8 cellular contexts compared by ENCODE assay signal in the genomic region with DNA sequence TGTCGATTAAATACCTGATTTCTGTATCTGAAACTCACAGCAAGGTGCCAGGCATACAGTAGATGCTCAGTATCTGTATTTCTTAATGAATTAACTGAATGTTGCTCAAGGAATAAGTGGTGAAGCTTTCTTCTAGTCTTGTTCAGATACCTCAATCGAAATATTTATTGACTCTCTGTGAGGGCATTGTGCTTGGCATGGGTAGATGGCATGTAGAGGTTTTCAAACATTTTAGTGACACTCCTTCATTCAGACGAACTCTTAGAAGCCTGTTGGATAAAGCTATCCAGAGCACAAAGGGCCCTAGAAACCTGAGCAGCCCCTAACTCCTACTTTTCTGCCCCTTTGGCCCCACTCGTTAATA. TPM values are rescaled to one million over a fixed set of nuclear protein-coding genes. Genes with fewer than 3 reads are reported as not detected.
DNase-seq lines count a peak whose midpoint lies in the region; ATAC-seq and TF ChIP-seq lines count a peak whose summit lies in the region.

No MANE protein-coding gene starts in this region.

- no peaks in the 10 kb centered on the region for H3K9me3 ChIP-seq in spleen

- peaks cover 66% of the 10 kb centered on the region for H3K4me1 Mint-ChIP-seq in activated CD8-positive, alpha-beta T cell treated with anti-CD3 and anti-CD28 coated beads, Interleukin-2, amount 10 ng/mL, durations not matched to agents 7 days and 5 days (ENCODE audit: low read depth)

- CTCF ChIA-PET in activated CD8-positive, alpha-beta T cell treated with anti-CD3 and anti-CD28 coated beads, Interleukin-2, amount 10 ng/mL, durations not matched to agents 7 days and 5 days (lab: Charles Lee), result interaction anchor here (1.8 to 2.6 kb wide), 2 partner anchors 11 to 58 kb away, joined by 9 to 13 read pairs; no protein-coding TSS in a partner anchor

- H3K4me3 ChIP-seq in HFF-Myc (replicated peaks; ENCODE audit: low read depth, low read length) (peak overlapping the region; percentile 95), iPS-11a (ENCODE audit: low read depth, low read length) (peak overlapping the region; percentile 87), spleen (peak overlapping the region; percentile 85 to 99 (median 92))

- TF ChIP-seq CTCF in HFF-Myc (IDR thresholded peaks at IDR 0.05; ENCODE audit: low read depth, low read length, missing control alignments), result no peak
- no peak for TF ChIP-seq CTCF in spleen (IDR thresholded peaks at IDR 0.05 in 8 of 11, conservative IDR thresholded peaks at IDR 0.05 in 3 of 11)

- peaks cover 0 to 6% (median 0%) of the 10 kb centered on the region in 6 donors for H3K36me3 ChIP-seq in spleen

- DNase-seq in HFF-Myc (ENCODE audit: extremely low read depth, low read depth) (no peak), spleen (no peak), NCI-H524 treated with DMSO at 0.1 percent for 48 hours (lab: John Stamatoyannopoulos, UW) (no peak), D341Med (ENCODE audit: low spot score) (no peak)
- DNase-seq in activated CD8-positive, alpha-beta T cell treated with anti-CD3 and anti-CD28 coated beads, Interleukin-2, amount 10 ng/mL, durations not matched to agents 7 days and 5 days, result no peak
- DNase-seq in effector CD4-positive, alpha-beta T cell, result no peak
- no peak for DNase-seq in stimulated activated CD4-positive, alpha-beta T cell treated with anti-CD3 and anti-CD28 coated beads, Interleukin-2, amount 100 ng/mL, for 48 hours

- H3K27me3 Mint-ChIP-seq in activated CD8-positive, alpha-beta T cell treated with anti-CD3 and anti-CD28 coated beads, Interleukin-2, amount 10 ng/mL, durations not matched to agents 7 days and 5 days (ENCODE audit: low read depth), result no peaks in the 10 kb centered on the region

- intact Hi-C loops in spleen (cut with DNase I; ENCODE audit: low total_unique reads), result no loop called here

- no peak for ATAC-seq in activated CD8-positive, alpha-beta T cell treated with anti-CD3 and anti-CD28 coated beads, Interleukin-2, amount 10 ng/mL, durations not matched to agents 7 days and 5 days

- no peaks in the 10 kb centered on the region for H3K27me3 ChIP-seq in spleen (replicated peaks in 1 of 7)

- H3K27ac ChIP-seq in spleen, result peak overlapping the region; percentile 76 to 96 (median 92)

- no peaks in the 10 kb centered on the region for H3K9me3 Mint-ChIP-seq in activated CD8-positive, alpha-beta T cell treated with anti-CD3 and anti-CD28 coated beads, Interleukin-2, amount 10 ng/mL, durations not matched to agents 7 days and 5 days (ENCODE audit: insufficient read depth)

- peak overlapping the region; percentile 100 for H3K27ac Mint-ChIP-seq in activated CD8-positive, alpha-beta T cell treated with anti-CD3 and anti-CD28 coated beads, Interleukin-2, amount 10 ng/mL, durations not matched to agents 7 days and 5 days

- POLR2A ChIA-PET in activated CD8-positive, alpha-beta T cell treated with anti-CD3 and anti-CD28 coated beads, Interleukin-2, amount 10 ng/mL, durations not matched to agents 7 days and 5 days (lab: Charles Lee), result interaction anchor here (0.7 to 2.1 kb wide), 2 partner anchors 67 to 278 kb away, joined by 3 to 8 read pairs; partner anchors contain the start of gene PPIB

- TF ChIP-seq POLR2A in spleen (IDR thresholded peaks at IDR 0.05), result no peak

- H3K4me1 ChIP-seq in spleen, result peaks cover 54 to 89% (median 84%) of the 10 kb centered on the region in 6 donors

- peak overlapping the region; percentile 99 for H3K4me3 Mint-ChIP-seq in activated CD8-positive, alpha-beta T cell treated with anti-CD3 and anti-CD28 coated beads, Interleukin-2, amount 10 ng/mL, durations not matched to agents 7 days and 5 days

- peaks cover 22% of the 10 kb centered on the region for H3K36me3 Mint-ChIP-seq in activated CD8-positive, alpha-beta T cell treated with anti-CD3 and anti-CD28 coated beads, Interleukin-2, amount 10 ng/mL, durations not matched to agents 7 days and 5 days (ENCODE audit: low read depth)

- 40 to 62% (median 43%) methylated on average over 3 to 4 of the region's 4 CpGs for WGBS in spleen, 5 donors

RNA-seq across cellular contexts. Expression of gene SNX1, which starts 0.4 kb away (rescaled TPM):
- total RNA-seq in activated CD8-positive, alpha-beta T cell treated with anti-CD3 and anti-CD28 coated beads, Interleukin-2, amount 10 ng/mL, durations not matched to agents 7 days and 5 days, result 100 to 1,000 TPM; 109 to 124 TPM
- 100 to 1,000 TPM in 6 of 7 donors, 10 to 100 TPM in 1; 99.9 to 161 (median 134) TPM for total RNA-seq in spleen
- polyA plus RNA-seq in spleen, result 10 to 100 TPM; 45.5 to 73.7 (median 58.0) TPM

RNA-seq across cellular contexts. Expression of gene CIAO2A, which starts 1.8 kb away (rescaled TPM):
- total RNA-seq in activated CD8-positive, alpha-beta T cell treated with anti-CD3 and anti-CD28 coated beads, Interleukin-2, amount 10 ng/mL, durations not matched to agents 7 days and 5 days, result 10 to 100 TPM; 78.7 to 80.9 TPM
- 100 to 1,000 TPM in 1 of 7 donors, 10 to 100 TPM in 6; 42.2 to 112 (median 53.4) TPM for total RNA-seq in spleen
- polyA plus RNA-seq in spleen, result 100 to 1,000 TPM; 109 to 129 (median 122) TPM

RNA-seq across cellular contexts. Expression of gene DAPK2, which starts 49.1 kb away (rescaled TPM):
- total RNA-seq in activated CD8-positive, alpha-beta T cell treated with anti-CD3 and anti-CD28 coated beads, Interleukin-2, amount 10 ng/mL, durations not matched to agents 7 days and 5 days, result 1 to 10 TPM; 1.3 to 1.5 TPM
- 10 to 100 TPM; 12.2 to 38.3 (median 20.6) TPM for total RNA-seq in spleen
- 1 to 10 TPM; 4.9 to 7.6 (median 6.0) TPM for polyA plus RNA-seq in spleen

RNA-seq across cellular contexts. Expression of gene SNX22, which starts 56.1 kb away (rescaled TPM):
- total RNA-seq in activated CD8-positive, alpha-beta T cell treated with anti-CD3 and anti-CD28 coated beads, Interleukin-2, amount 10 ng/mL, durations not matched to agents 7 days and 5 days, result under 1 TPM; 0.47 to 0.58 TPM
- total RNA-seq in spleen, result 10 to 100 TPM in 6 of 7 donors, 1 to 10 TPM in 1; 8.9 to 18.6 (median 13.6) TPM
- polyA plus RNA-seq in spleen, result 10 to 100 TPM; 13.9 to 17.6 (median 17.1) TPM

Comparison
In these comparisons a context has a peak if more than half of its experiments do, and no peak if none do; other contexts are left out.
1. RNA of gene DAPK2, which starts 49.1 kb away (total RNA-seq): 12.2 to 38.3 TPM in spleen; 1.3 to 1.5 TPM in activated CD8-positive, alpha-beta T cell treated with anti-CD3 and anti-CD28 coated beads, Interleukin-2, amount 10 ng/mL, durations not matched to agents 7 days and 5 days; every median in the first group is over 4 times any median in the second.
2. Peak in every context shown above with its lines, with median percentiles within 50 percentile points of each other: H3K4me3 ChIP-seq.